ENCODE assay signal across 20 cellular contexts in the genomic region with DNA sequence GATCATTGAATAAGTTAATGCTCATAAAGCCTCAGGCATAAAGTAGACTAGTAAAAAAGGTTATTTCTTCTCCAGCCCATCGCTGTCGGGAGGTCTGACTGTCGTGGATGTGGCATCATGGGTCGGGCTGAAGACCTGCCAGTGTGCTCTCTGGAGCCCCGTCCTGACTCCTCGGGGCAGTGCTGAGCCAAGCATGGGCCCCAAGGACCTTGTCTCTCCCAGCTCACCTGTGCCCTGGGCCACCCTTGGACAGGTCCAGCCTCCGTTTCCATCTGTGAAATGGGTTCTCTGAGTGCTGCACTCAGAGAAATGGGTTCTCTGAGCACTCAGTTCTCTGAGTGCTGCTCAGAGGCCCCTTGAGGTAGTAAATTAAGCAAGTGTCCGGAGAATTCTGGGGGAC.
DNase-seq lines count a peak whose midpoint lies in the region; ATAC-seq and TF ChIP-seq lines count a peak whose summit lies in the region.
"Had no signal": no experiment of that assay in that cellular context is flagged by ENCODE, and none has a peak within 500 bp of the region (broad histone marks: within the 10 kb centered on the region; RNA-seq: fewer than 3 reads in every experiment).

No MANE protein-coding gene starts in this region.

- intact Hi-C loops in left cardiac atrium (cut with DNase I) (loop anchor here in 1 of 2 donors (5.0 kb wide), 2 partner anchors 136 to 266 kb away; a partner anchor contains a TSS), upper lobe of right lung (cut with DNase I) (no loop called here)

- H3K9me3 Mint-ChIP-seq in osteocyte (ENCODE audit: unreplicated experiment), result no peaks in the 10 kb centered on the region
- H3K9me3 Mint-ChIP-seq: activated CD4-positive, alpha-beta T cell treated with anti-CD3 and anti-CD28 coated beads, Interleukin-2, amount 10 ng/mL, durations not matched to agents 24 days and 14 days; activated naive CD4-positive, alpha-beta T cell treated with anti-CD3 and anti-CD28 coated beads, Interleukin-2, amount 50 U/mL, for 72 hours; T-helper 1 cell treated with Interleukin-12 subunit alpha and Interleukin-12 subunit beta and Interleukin-4 antibody, amounts not matched to agents 30 μg/mL and 1 μg/mL, for 36 hours had no signal

- H3K9me3 ChIP-seq in cardiac muscle cell (ENCODE audit: low read depth) (no peaks in the 10 kb centered on the region), upper lobe of right lung (no peaks in the 10 kb centered on the region)

- H3K27ac Mint-ChIP-seq in osteocyte (ENCODE audit: unreplicated experiment), result no peak overlapping the region
- H3K27ac Mint-ChIP-seq: activated CD4-positive, alpha-beta T cell treated with anti-CD3 and anti-CD28 coated beads, Interleukin-2, amount 10 ng/mL, durations not matched to agents 24 days and 14 days; activated naive CD4-positive, alpha-beta T cell treated with anti-CD3 and anti-CD28 coated beads, Interleukin-2, amount 50 U/mL, for 72 hours; T-helper 1 cell treated with Interleukin-12 subunit alpha and Interleukin-12 subunit beta and Interleukin-4 antibody, amounts not matched to agents 30 μg/mL and 1 μg/mL, for 36 hours had no signal

- DNase-seq in cardiac muscle cell (ENCODE audit: low read depth in 1 of 2, low spot score in 1 of 2) (no peak), left cardiac atrium (no peak), coronary artery (ENCODE audit: low spot score) (peak; percentile 29), osteocyte (ENCODE audit: extremely low spot score, unreplicated experiment) (peak; percentile 78), upper lobe of right lung (peak; percentile 53), HT-29 (ENCODE audit: low spot score) (no peak), SKM-1 (lab: John Stamatoyannopoulos, UW; ENCODE audit: unreplicated experiment) (no peak), NCI-H524 treated with DMSO at 0.1 percent for 48 hours (lab: John Stamatoyannopoulos, UW) (no peak)
- DNase-seq: ACHN; activated CD4-positive, alpha-beta T cell treated with anti-CD3 and anti-CD28 coated beads, Interleukin-2, amount 10 ng/mL, durations not matched to agents 24 days and 14 days; C1 segment of cervical spinal cord; effector CD8-positive, alpha-beta T cell; foreskin melanocyte; Karpas-422; mammary epithelial cell; MV-4-11; NCI-H1694; NCI-H774 had no signal

- no peaks in the 10 kb centered on the region for H3K27me3 ChIP-seq in cardiac muscle cell
- H3K27me3 ChIP-seq in upper lobe of right lung, result no peaks in the 10 kb centered on the region

- TF ChIP-seq CTCF in cardiac muscle cell (IDR thresholded peaks at IDR 0.05; ENCODE audit: low read depth, low read length) (no peak), coronary artery (IDR thresholded peaks at IDR 0.05) (no peak), osteocyte (IDR thresholded peaks at IDR 0.05) (no peak), upper lobe of right lung (IDR thresholded peaks at IDR 0.05) (no peak)

- ATAC-seq in left cardiac atrium (no peak), upper lobe of right lung (no peak)

- no peak overlapping the region for H3K4me3 ChIP-seq in cardiac muscle cell
- no peak overlapping the region for H3K4me3 ChIP-seq in coronary artery
- H3K4me3 ChIP-seq in upper lobe of right lung, result no peak overlapping the region

- H3K4me1 Mint-ChIP-seq in osteocyte (ENCODE audit: unreplicated experiment), result peaks cover 13% of the 10 kb centered on the region
- H3K4me1 Mint-ChIP-seq: activated CD4-positive, alpha-beta T cell treated with anti-CD3 and anti-CD28 coated beads, Interleukin-2, amount 10 ng/mL, durations not matched to agents 24 days and 14 days had no signal

- no peak overlapping the region for H3K4me3 Mint-ChIP-seq in osteocyte (ENCODE audit: unreplicated experiment)
- H3K4me3 Mint-ChIP-seq: activated CD4-positive, alpha-beta T cell treated with anti-CD3 and anti-CD28 coated beads, Interleukin-2, amount 10 ng/mL, durations not matched to agents 24 days and 14 days; T-helper 1 cell treated with Interleukin-12 subunit alpha and Interleukin-12 subunit beta and Interleukin-4 antibody, amounts not matched to agents 30 μg/mL and 1 μg/mL, for 36 hours had no signal

- H3K36me3 ChIP-seq in cardiac muscle cell (no peaks in the 10 kb centered on the region), upper lobe of right lung (no peaks in the 10 kb centered on the region)

- H3K36me3 Mint-ChIP-seq in osteocyte (ENCODE audit: unreplicated experiment), result no peaks in the 10 kb centered on the region
- H3K36me3 Mint-ChIP-seq: activated naive CD4-positive, alpha-beta T cell treated with anti-CD3 and anti-CD28 coated beads, Interleukin-2, amount 50 U/mL, for 72 hours had no signal

- H3K27ac ChIP-seq in cardiac muscle cell (peak overlapping the region; percentile 89), coronary artery (no peak overlapping the region), upper lobe of right lung (no peak overlapping the region)

- H3K4me1 ChIP-seq in cardiac muscle cell (ENCODE audit: low read depth), result peaks cover 41% of the 10 kb centered on the region
- H3K4me1 ChIP-seq in upper lobe of right lung, result peaks cover 18% of the 10 kb centered on the region

- no peaks in the 10 kb centered on the region for H3K27me3 Mint-ChIP-seq in osteocyte (ENCODE audit: unreplicated experiment)
- H3K27me3 Mint-ChIP-seq: activated CD4-positive, alpha-beta T cell treated with anti-CD3 and anti-CD28 coated beads, Interleukin-2, amount 10 ng/mL, durations not matched to agents 24 days and 14 days had no signal

Comparison
In these comparisons a context has a peak if more than half of its experiments do, and no peak if none do; other contexts are left out.
1. DNase-seq: peak in coronary artery (single experiment), osteocyte (single experiment) and upper lobe of right lung (single experiment); none in cardiac muscle cell (0 of 2), left cardiac atrium (single experiment), HT-29 (single experiment), SKM-1 (single experiment) and NCI-H524 treated with DMSO at 0.1 percent for 48 hours (single experiment).